10 cellular contexts compared by ENCODE assay signal in genomic region chr3:65550137-65550536, GRCh38.
"Had no signal": no experiment of that assay in that cellular context is flagged by ENCODE, and none has a peak within 500 bp of the region (broad histone marks: within the 10 kb centered on the region; RNA-seq: fewer than 3 reads in every experiment).

No MANE protein-coding gene starts in this region.

- H3K36me3 Mint-ChIP-seq: activated naive CD4-positive, alpha-beta T cell treated with anti-CD3 and anti-CD28 coated beads, Interleukin-2, amount 50 U/mL, for 72 hours had no signal

- H3K9me3 ChIP-seq: esophagus muscularis mucosa, prostate gland, testis had no signal

- H3K36me3 ChIP-seq: esophagus muscularis mucosa, prostate gland had no signal

- H3K4me1 ChIP-seq: prostate gland, testis had no signal

- ATAC-seq: activated naive CD4-positive, alpha-beta T cell treated with anti-CD3 and anti-CD28 coated beads, Interleukin-2, amount 50 U/mL, for 72 hours; stimulated activated naive CD8-positive, alpha-beta T cell treated with anti-CD3 and anti-CD28 coated beads, Interleukin-15, amount 100 ng/mL, for 72 hours had no signal

- H3K27ac ChIP-seq: prostate gland, testis had no signal

- DNase-seq: activated CD4-positive, alpha-beta T cell treated with anti-CD3 and anti-CD28 coated beads, Interleukin-2, amount 50 U/mL, for 1 hour; activated effector memory CD4-positive, alpha-beta T cell treated with Interleukin-2 at 50 U/mL for 16 hours; stimulated activated CD4-positive, alpha-beta T cell treated with anti-CD3 and anti-CD28 coated beads, Interleukin-15, amount 100 ng/mL, for 24 hours; stimulated activated CD4-positive, alpha-beta T cell treated with anti-CD3 and anti-CD28 coated beads, Interleukin-4, amount 100 ng/mL, for 24 hours; stimulated activated naive CD8-positive, alpha-beta T cell treated with anti-CD3 and anti-CD28 coated beads, Interleukin-15, amount 100 ng/mL, for 72 hours; T-helper 2 cell; testis had no signal

- H3K27ac Mint-ChIP-seq: activated naive CD4-positive, alpha-beta T cell treated with anti-CD3 and anti-CD28 coated beads, Interleukin-2, amount 50 U/mL, for 72 hours; stimulated activated naive CD8-positive, alpha-beta T cell treated with anti-CD3 and anti-CD28 coated beads, Interleukin-15, amount 100 ng/mL, for 72 hours had no signal

- H3K4me3 Mint-ChIP-seq: stimulated activated naive CD8-positive, alpha-beta T cell treated with anti-CD3 and anti-CD28 coated beads, Interleukin-15, amount 100 ng/mL, for 72 hours had no signal

- H3K27me3 ChIP-seq: testis had no signal

- H3K4me1 Mint-ChIP-seq: stimulated activated naive CD8-positive, alpha-beta T cell treated with anti-CD3 and anti-CD28 coated beads, Interleukin-15, amount 100 ng/mL, for 72 hours had no signal
